ENCODE assay signal across 1 cellular context in the genomic region with DNA sequence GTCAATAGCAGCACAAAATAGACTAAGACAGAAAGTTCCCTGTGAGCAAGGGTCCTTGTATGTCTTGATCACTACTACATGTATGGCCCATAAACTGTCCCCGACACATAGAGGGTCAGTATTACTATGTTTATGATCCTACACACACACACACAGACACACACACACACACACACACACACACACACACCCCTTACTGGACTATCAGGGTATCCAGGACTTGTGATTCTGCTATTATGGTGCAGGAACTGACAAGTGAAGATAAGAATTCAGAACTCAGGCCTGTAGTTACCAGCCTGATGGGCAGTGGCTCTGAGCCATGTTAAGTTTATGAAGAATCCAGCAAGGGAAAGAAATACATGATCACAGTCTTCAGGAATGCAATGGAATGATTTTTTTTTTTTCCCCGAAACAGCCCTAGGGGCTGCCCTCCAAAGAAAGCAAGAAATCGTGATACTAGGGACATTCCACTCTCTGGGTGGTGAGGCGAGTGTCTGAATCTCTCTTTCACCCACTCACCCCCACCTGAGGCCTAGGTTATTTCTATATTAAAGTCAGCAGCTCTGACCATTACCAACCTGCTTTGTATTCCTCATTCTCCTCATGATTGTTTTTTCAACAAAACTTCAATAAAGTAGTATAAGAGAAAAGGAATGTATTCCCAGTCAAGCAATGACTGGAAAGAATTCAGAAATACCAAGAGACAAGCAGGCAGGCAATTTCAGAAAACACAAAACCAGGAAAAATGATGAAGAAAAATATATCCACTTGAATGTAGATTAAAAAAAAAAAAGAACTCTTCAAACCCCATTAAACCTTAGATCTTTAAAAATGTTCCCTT.
TF ChIP-seq lines count a peak whose summit lies in the region.

No MANE protein-coding gene starts in this region.

TF ChIP-seq in SK-N-SH treated with all-trans-retinoic acid at 6 μM for 48 hours, 23 proteins besides CTCF, POLR2A, EP300 and RAD21 (continued from another document):
- no peak for TF ChIP-seq OSR1 (CRISPR knock-in tag; IDR thresholded peaks at IDR 0.05)
- no peak for TF ChIP-seq RARB (CRISPR knock-in tag; IDR thresholded peaks at IDR 0.05)
- no peak for TF ChIP-seq ESRRG (CRISPR knock-in tag; IDR thresholded peaks at IDR 0.05)
- TF ChIP-seq ZNF565 (CRISPR knock-in tag; conservative IDR thresholded peaks at IDR 0.05; ENCODE audit: low read depth), result no peak
- TF ChIP-seq ZFP30 (CRISPR knock-in tag; IDR thresholded peaks at IDR 0.05), result no peak
- no peak for TF ChIP-seq CSDC2 (CRISPR knock-in tag; IDR thresholded peaks at IDR 0.05)
- TF ChIP-seq, protein P1, sequence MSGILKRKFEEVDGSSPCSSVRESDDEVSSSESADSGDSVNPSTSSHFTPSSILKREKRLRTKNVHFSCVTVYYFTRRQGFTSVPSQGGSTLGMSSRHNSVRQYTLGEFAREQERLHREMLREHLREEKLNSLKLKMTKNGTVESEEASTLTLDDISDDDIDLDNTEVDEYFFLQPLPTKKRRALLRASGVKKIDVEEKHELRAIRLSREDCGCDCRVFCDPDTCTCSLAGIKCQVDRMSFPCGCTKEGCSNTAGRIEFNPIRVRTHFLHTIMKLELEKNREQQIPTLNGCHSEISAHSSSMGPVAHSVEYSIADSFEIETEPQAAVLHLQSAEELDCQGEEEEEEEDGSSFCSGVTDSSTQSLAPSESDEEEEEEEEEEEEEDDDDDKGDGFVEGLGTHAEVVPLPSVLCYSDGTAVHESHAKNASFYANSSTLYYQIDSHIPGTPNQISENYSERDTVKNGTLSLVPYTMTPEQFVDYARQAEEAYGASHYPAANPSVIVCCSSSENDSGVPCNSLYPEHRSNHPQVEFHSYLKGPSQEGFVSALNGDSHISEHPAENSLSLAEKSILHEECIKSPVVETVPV (CRISPR knock-in tag; IDR thresholded peaks at IDR 0.05), result no peak
- TF ChIP-seq TCF4 (CRISPR knock-in tag; IDR thresholded peaks at IDR 0.05; ENCODE audit: borderline replicate concordance), result no peak
- TF ChIP-seq SNAI2 (CRISPR knock-in tag; IDR thresholded peaks at IDR 0.05), result no peak
- no peak for TF ChIP-seq BACH2 (CRISPR knock-in tag; IDR thresholded peaks at IDR 0.05; ENCODE audit: borderline replicate concordance)
